Comparison of ENCODE assay signal across 21 cellular contexts in genomic region chr4:87566276-87566675, GRCh38. TPM values are rescaled to one million over a fixed set of nuclear protein-coding genes. Genes with fewer than 3 reads are reported as not detected.
"Had no signal": no experiment of that assay in that cellular context is flagged by ENCODE, and none has a peak within 500 bp of the region (broad histone marks: within the 10 kb centered on the region; RNA-seq: fewer than 3 reads in every experiment).

No MANE protein-coding gene starts in this region.

- FAIRE-seq: islet of Langerhans had no signal

- DNase-seq: activated CD4-positive, alpha-beta T cell treated with anti-CD3 and anti-CD28 coated beads for 4 hours; activated CD8-positive, alpha-beta T cell treated with anti-CD3 and anti-CD28 coated beads for 36 hours; activated effector memory CD4-positive, alpha-beta T cell treated with anti-CD3 and anti-CD28 coated beads, Interleukin-2, amount 50 U/mL, for 16 hours; activated T-cell treated with anti-CD3 and anti-CD28 coated beads, Interleukin-2, amount 50 U/mL, for 48 hours; adrenal gland; colonic mucosa; left ventricle myocardium inferior; naive thymus-derived CD8-positive, alpha-beta T cell; occipital lobe; stimulated activated CD4-positive, alpha-beta T cell treated with anti-CD3 and anti-CD28 coated beads, Interleukin-4, amount 100 ng/mL, for 1 hour; stimulated activated naive CD4-positive, alpha-beta T cell; substantia nigra; uterus had no signal

- H3K4me1 ChIP-seq: colonic mucosa, esophagus muscularis mucosa, left ventricle myocardium inferior, tibial nerve, uterus had no signal

- H3K27me3 ChIP-seq: adrenal gland, colonic mucosa, esophagus muscularis mucosa, tibial nerve, uterus had no signal

- H3K27ac ChIP-seq: adrenal gland, colonic mucosa, esophagus muscularis mucosa, left ventricle myocardium inferior, tibial nerve, uterus had no signal

- H3K4me3 ChIP-seq: adrenal gland, colonic mucosa, esophagus muscularis mucosa, left ventricle myocardium inferior, tibial nerve, uterus had no signal

- H3K9me3 ChIP-seq: adrenal gland, colonic mucosa, esophagus muscularis mucosa, left ventricle myocardium inferior, tibial nerve, uterus had no signal

- H3K36me3 ChIP-seq: adrenal gland, colonic mucosa, esophagus muscularis mucosa, left ventricle myocardium inferior, tibial nerve, uterus had no signal

RNA-seq across cellular contexts. Expression of gene SPARCL1, which starts 37.1 kb away (rescaled TPM):
- total RNA-seq: activated CD8-positive, alpha-beta T cell treated with anti-CD3 and anti-CD28 coated beads for 36 hours; naive thymus-derived CD8-positive, alpha-beta T cell had no signal
- polyA plus RNA-seq: naive thymus-derived CD8-positive, alpha-beta T cell had no signal

RNA-seq across cellular contexts. Expression of gene DSPP, which starts 42.1 kb away (rescaled TPM):
- total RNA-seq: activated CD8-positive, alpha-beta T cell treated with anti-CD3 and anti-CD28 coated beads for 36 hours; adrenal gland; cardiac septum; colonic mucosa; esophagus muscularis mucosa; left ventricle myocardium inferior; mucosa of gallbladder; naive thymus-derived CD8-positive, alpha-beta T cell; posterior vena cava; skeletal muscle tissue; tibial nerve; uterus; WTC11 had no signal
- polyA plus RNA-seq: adrenal gland; naive thymus-derived CD8-positive, alpha-beta T cell had no signal
